In the genomic region with DNA sequence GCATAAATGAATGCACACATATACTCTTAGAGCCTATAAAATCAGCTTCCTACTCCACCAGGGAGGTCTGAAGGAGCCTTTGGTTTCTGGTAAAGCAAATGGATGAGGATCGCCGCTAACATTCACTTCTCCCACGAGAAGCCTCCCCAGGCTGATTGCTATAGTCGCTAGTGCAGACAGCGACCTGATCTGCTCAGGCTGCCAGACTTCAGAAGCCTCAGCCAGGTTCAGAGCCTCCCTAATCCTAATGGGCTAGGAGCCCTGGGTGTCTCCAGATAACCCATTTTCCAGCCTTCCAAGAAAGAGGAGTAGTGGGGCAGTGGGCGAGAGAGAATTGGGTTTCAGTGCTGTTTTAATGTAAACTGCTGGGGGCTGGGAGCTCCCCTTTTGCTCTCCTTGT, we compare ENCODE assay signal across 27 cellular contexts. TPM values are rescaled to one million over a fixed set of nuclear protein-coding genes. Genes with fewer than 3 reads are reported as not detected.
DNase-seq lines count a peak whose midpoint lies in the region; ATAC-seq and TF ChIP-seq lines count a peak whose summit lies in the region.
"Had no signal": no experiment of that assay in that cellular context is flagged by ENCODE, and none has a peak within 500 bp of the region (broad histone marks: within the 10 kb centered on the region; RNA-seq: fewer than 3 reads in every experiment).

No MANE protein-coding gene starts in this region.

- H3K4me3 Mint-ChIP-seq in H9 (peak overlapping the region in 1 of 2 experiments; percentile 50; a peak in 3 of 5 replicates), nephron (peak overlapping the region in 1 of 3 experiments; percentile 45)
- H3K4me3 Mint-ChIP-seq: activated naive CD8-positive, alpha-beta T cell treated with anti-CD3 and anti-CD28 coated beads, Interleukin-2, amount 10 ng/mL, durations not matched to agents 7 days and 5 days; activated T-cell treated with anti-CD3 and anti-CD28 coated beads, Interleukin-2, amount 50 U/mL, for 24 hours; nephron progenitor cell; T-cell had no signal

- intact Hi-C loops in esophagus muscularis mucosa (cut with DNase I) = no loop called here
- intact Hi-C loops in heart right ventricle (cut with DNase I) = no loop called here

- H3K27me3 ChIP-seq in H9 (ENCODE audit: insufficient read depth, low read length) = no peaks in the 10 kb centered on the region
- H3K27me3 ChIP-seq in esophagus muscularis mucosa = no peaks in the 10 kb centered on the region
- no peaks in the 10 kb centered on the region for H3K27me3 ChIP-seq in heart right ventricle
- H3K27me3 ChIP-seq: BLaER1 treated with 17β-estradiol and CSF1 and Interleukin-3, amounts not matched to agents 10 nM and 100 nM; cardiac muscle cell; colonic mucosa; tibial nerve had no signal

- H3K27me3 Mint-ChIP-seq in H9 (ENCODE audit: low read depth) (no peaks in the 10 kb centered on the region), nephron (ENCODE audit: low read depth) (peaks cover 8% of the 10 kb centered on the region)

- H3K36me3 Mint-ChIP-seq in H9 (ENCODE audit: insufficient read depth in 1 of 3, low read depth in 3 of 3) (peaks cover 0 to 5% (median 3%) of the 10 kb centered on the region in 3 experiments; a peak in 3 of 7 replicates), nephron (ENCODE audit: low read depth) (peaks cover 5% of the 10 kb centered on the region)
- H3K36me3 Mint-ChIP-seq: activated naive CD8-positive, alpha-beta T cell treated with anti-CD3 and anti-CD28 coated beads, Interleukin-2, amount 10 ng/mL, durations not matched to agents 7 days and 5 days; T-cell had no signal

- no CpG with 5 or more reads among the region's 6 CpGs for WGBS in H9 (ENCODE audit: extremely low coverage, insufficient read length, low lambda C conversion rate)
- 71% methylated on average over 6 of the region's 6 CpGs for WGBS in esophagus muscularis mucosa
- 81 to 84% methylated on average over 6 of the region's 6 CpGs for WGBS in heart right ventricle, 2 donors

- H3K4me1 Mint-ChIP-seq in H9 = peaks cover 84 to 86% of the 10 kb centered on the region in 2 experiments
- peaks cover 69% of the 10 kb centered on the region for H3K4me1 Mint-ChIP-seq in nephron

- no peaks in the 10 kb centered on the region for H3K79me1 ChIP-seq in H9 (ENCODE audit: insufficient read depth, low read depth, low read length, poor library complexity, severe bottlenecking)

- no peak overlapping the region for H2AFZ ChIP-seq in H9 (ENCODE audit: low read length)

- H3K4ac ChIP-seq in H9 (ENCODE audit: low read depth, low read length) = no peak overlapping the region

- TF ChIP-seq POLR2A in esophagus muscularis mucosa (IDR thresholded peaks at IDR 0.05; ENCODE audit: low read depth) = no peak

- H4K20me1 ChIP-seq in H9 (ENCODE audit: control insufficient read depth, insufficient read depth, insufficient read length) = no peaks in the 10 kb centered on the region
- H4K20me1 ChIP-seq: BLaER1 treated with 17β-estradiol and CSF1 and Interleukin-3, amounts not matched to agents 10 nM and 100 nM had no signal

- H3K4me3 ChIP-seq in esophagus muscularis mucosa (no peak overlapping the region), heart right ventricle (no peak overlapping the region)
- H3K4me3 ChIP-seq: BLaER1 treated with 17β-estradiol and CSF1 and Interleukin-3, amounts not matched to agents 10 nM and 100 nM; cardiac muscle cell; colonic mucosa; lung; tibial nerve had no signal

- H2BK20ac ChIP-seq in H9 (ENCODE audit: low read depth, low read length, poor library complexity, severe bottlenecking) = no peak overlapping the region

- H3K23ac ChIP-seq in H9 (ENCODE audit: insufficient read length, low read depth, low read length) = no peak overlapping the region

- H2AK5ac ChIP-seq in H9 (ENCODE audit: insufficient read length, low read length) = no peak overlapping the region

- H3K9me3 Mint-ChIP-seq in H9 (no peaks in the 10 kb centered on the region; a peak in 1 of 5 replicates), nephron (no peaks in the 10 kb centered on the region)
- H3K9me3 Mint-ChIP-seq: activated naive CD8-positive, alpha-beta T cell treated with anti-CD3 and anti-CD28 coated beads, Interleukin-2, amount 10 ng/mL, durations not matched to agents 7 days and 5 days; activated T-cell treated with anti-CD3 and anti-CD28 coated beads, Interleukin-2, amount 50 U/mL, for 24 hours; T-cell had no signal

- no peak overlapping the region for H2BK15ac ChIP-seq in H9 (ENCODE audit: low read depth, low read length)

- H3K4me1 ChIP-seq in H9 (ENCODE audit: insufficient read depth, low read length) (peaks cover 25% of the 10 kb centered on the region; the same call in 1 of the 2 replicates), esophagus muscularis mucosa (peaks cover 44 to 99% (median 88%) of the 10 kb centered on the region in 4 donors), heart right ventricle (peaks cover 4 to 30% (median 13%) of the 10 kb centered on the region in 9 donors)
- H3K4me1 ChIP-seq: colonic mucosa had no signal

- DNase-seq in H9 (no peak), NCI-H526 (lab: John Stamatoyannopoulos, UW) (peak; percentile 93 to 95), esophagus muscularis mucosa (ENCODE audit: extremely low spot score) (no peak), heart right ventricle (no peak)
- no peak for DNase-seq in activated CD4-positive, alpha-beta T cell treated with anti-CD3 and anti-CD28 coated beads for 48 hours
- DNase-seq: activated CD4-positive, alpha-beta T cell treated with anti-CD3 and anti-CD28 coated beads, Interleukin-2, amount 50 U/mL, for 1 hour; activated gamma-delta T cell treated with Interleukin-2 at 50 U/mL for 16 hours; activated naive CD8-positive, alpha-beta T cell treated with anti-CD3 and anti-CD28 coated beads, Interleukin-2, amount 10 ng/mL, durations not matched to agents 7 days and 5 days; activated T-cell treated with anti-CD3 and anti-CD28 coated beads, Interleukin-2, amount 50 U/mL, for 24 hours; colonic mucosa; effector CD8-positive, alpha-beta T cell; head of caudate nucleus; Kasumi-1; NCI-H1417 treated with DMSO at 0.1 percent for 48 hours; NCI-H2029 treated with DMSO at 0.1 percent for 48 hours; NCI-H446 treated with DMSO at 0.1 percent for 48 hours; nephron progenitor cell; OCI-M1; stimulated activated CD4-positive, alpha-beta T cell treated with anti-CD3 and anti-CD28 coated beads, Interleukin-4, amount 100 ng/mL, for 4 hours; T-cell had no signal

- peak overlapping the region; percentile 74; the same call in 1 of the 2 replicates for H3K14ac ChIP-seq in H9 (ENCODE audit: insufficient read depth, low read length)

- H3K9me3 ChIP-seq in H9 (ENCODE audit: control insufficient read depth, low read depth, low read length) (no peaks in the 10 kb centered on the region), esophagus muscularis mucosa (no peaks in the 10 kb centered on the region), heart right ventricle (no peaks in the 10 kb centered on the region)
- H3K9me3 ChIP-seq: BLaER1 treated with 17β-estradiol and CSF1 and Interleukin-3, amounts not matched to agents 10 nM and 100 nM; colonic mucosa; tibial nerve had no signal

- no peak overlapping the region for H2BK12ac ChIP-seq in H9 (ENCODE audit: insufficient read length, low read depth, low read length)

- no peak for TF ChIP-seq EP300 in esophagus muscularis mucosa (IDR thresholded peaks at IDR 0.05)

- TF ChIP-seq CTCF in H9 (conservative IDR thresholded peaks at IDR 0.05) (no peak), esophagus muscularis mucosa (IDR thresholded peaks at IDR 0.05) (no peak), nephron (IDR thresholded peaks at IDR 0.05; ENCODE audit: unreplicated experiment in 3 of 3) (no peak), heart right ventricle (IDR thresholded peaks at IDR 0.05) (no peak)

- no peak overlapping the region for H3K4me2 ChIP-seq in H9 (ENCODE audit: insufficient read depth, insufficient read length, low read length)
- H3K4me2 ChIP-seq: BLaER1 treated with 17β-estradiol and CSF1 and Interleukin-3, amounts not matched to agents 10 nM and 100 nM had no signal

- no peak overlapping the region for H4K91ac ChIP-seq in H9 (ENCODE audit: insufficient read length, low read depth, low read length)

- H4K5ac ChIP-seq in H9 (ENCODE audit: insufficient read length, low read depth, low read length) = no peak overlapping the region

- H3K27ac ChIP-seq in H9 (ENCODE audit: insufficient read length, low read depth, low read length) (peak overlapping the region; percentile 89), esophagus muscularis mucosa (replicated peaks in 1 of 4) (peak overlapping the region; percentile 82 to 97 (median 88)), heart right ventricle (no peak overlapping the region)
- H3K27ac ChIP-seq: BLaER1 treated with 17β-estradiol and CSF1 and Interleukin-3, amounts not matched to agents 10 nM and 100 nM; cardiac muscle cell; colonic mucosa; tibial nerve had no signal

- no peak overlapping the region for H4K8ac ChIP-seq in H9 (replicated peaks; ENCODE audit: insufficient read length, low read depth, low read length)

- H2BK5ac ChIP-seq in H9 (ENCODE audit: insufficient read length, low read length) = no peak overlapping the region

- H3T11ph ChIP-seq in H9 (ENCODE audit: low read length) = no peak overlapping the region

- H3K27ac Mint-ChIP-seq in H9 (peak overlapping the region; percentile 97 to 99 (median 97)), nephron (peak overlapping the region; percentile 36 to 89 (median 80))
- H3K27ac Mint-ChIP-seq: activated naive CD8-positive, alpha-beta T cell treated with anti-CD3 and anti-CD28 coated beads, Interleukin-2, amount 10 ng/mL, durations not matched to agents 7 days and 5 days; activated T-cell treated with anti-CD3 and anti-CD28 coated beads, Interleukin-2, amount 50 U/mL, for 24 hours; nephron progenitor cell; T-cell had no signal

- no peak overlapping the region for H3K18ac ChIP-seq in H9 (ENCODE audit: insufficient read length, low read depth, low read length)

- no peak overlapping the region for H2BK120ac ChIP-seq in H9 (ENCODE audit: low read depth, low read length, poor library complexity, severe bottlenecking)

- no peaks in the 10 kb centered on the region for H3K79me2 ChIP-seq in H9 (ENCODE audit: insufficient read depth, low read length)

- H3K9ac ChIP-seq in H9 (ENCODE audit: extremely low read depth, insufficient read length, low read length) = no peak overlapping the region
- H3K9ac ChIP-seq: BLaER1 treated with 17β-estradiol and CSF1 and Interleukin-3, amounts not matched to agents 10 nM and 100 nM had no signal

- H3K23me2 ChIP-seq in H9 (ENCODE audit: insufficient read length, low read depth, low read length, poor library complexity, severe bottlenecking) = no peaks in the 10 kb centered on the region

- peaks cover 0 to 2% (median 0%) of the 10 kb centered on the region in 4 donors for H3K36me3 ChIP-seq in esophagus muscularis mucosa
- H3K36me3 ChIP-seq in heart right ventricle = no peaks in the 10 kb centered on the region
- H3K36me3 ChIP-seq: BLaER1 treated with 17β-estradiol and CSF1 and Interleukin-3, amounts not matched to agents 10 nM and 100 nM; cardiac muscle cell; colonic mucosa; tibial nerve had no signal

- ATAC-seq in heart right ventricle (no peak), GM18867 (IDR thresholded peaks at IDR 0.05; ENCODE audit: unreplicated experiment) (no peak)
- ATAC-seq: HepG2, T-cell had no signal

- no peak overlapping the region for H3K56ac ChIP-seq in H9 (ENCODE audit: insufficient read length, low read depth, low read length)

RNA-seq across cellular contexts. Expression of a gene that starts 35.4 kb away (rescaled TPM):
- 731 and 748 TPM in 2 replicates for total RNA-seq in H9 (2021)
- total RNA-seq in esophagus muscularis mucosa = 1,000 to 10,000 TPM; 5,599 to 7,718 (median 6,496) TPM
- over 10,000 TPM; 11,955 to 17,571 (median 14,403) TPM for total RNA-seq in heart right ventricle
- polyA plus RNA-seq in heart right ventricle = over 10,000 TPM; 10,066 to 18,091 TPM

RNA-seq across cellular contexts. Expression of a gene that starts 43.7 kb away (rescaled TPM):
- total RNA-seq in H9 (2021) (10.3 and 10.6 TPM in 2 replicates), esophagus muscularis mucosa (10 to 100 TPM; 15.4 to 22.8 (median 18.7) TPM), heart right ventricle (10 to 100 TPM; 22.2 to 32.2 (median 24.6) TPM)
- polyA plus RNA-seq in heart right ventricle = 10 to 100 TPM; 11.6 to 19.6 TPM

Comparison
In these comparisons a context has a peak if more than half of its experiments do, and no peak if none do; other contexts are left out.
1. DNase-seq: peak in NCI-H526 (2 of 2); none in H9 (single experiment), esophagus muscularis mucosa (single experiment), heart right ventricle (0 of 2) and activated CD4-positive, alpha-beta T cell treated with anti-CD3 and anti-CD28 coated beads for 48 hours (single experiment).
2. H3K27ac ChIP-seq: peak in H9 (single experiment) and esophagus muscularis mucosa (4 of 4); none in heart right ventricle (0 of 10).